ENCODE assay signal across 1 cellular context in the genomic region with DNA sequence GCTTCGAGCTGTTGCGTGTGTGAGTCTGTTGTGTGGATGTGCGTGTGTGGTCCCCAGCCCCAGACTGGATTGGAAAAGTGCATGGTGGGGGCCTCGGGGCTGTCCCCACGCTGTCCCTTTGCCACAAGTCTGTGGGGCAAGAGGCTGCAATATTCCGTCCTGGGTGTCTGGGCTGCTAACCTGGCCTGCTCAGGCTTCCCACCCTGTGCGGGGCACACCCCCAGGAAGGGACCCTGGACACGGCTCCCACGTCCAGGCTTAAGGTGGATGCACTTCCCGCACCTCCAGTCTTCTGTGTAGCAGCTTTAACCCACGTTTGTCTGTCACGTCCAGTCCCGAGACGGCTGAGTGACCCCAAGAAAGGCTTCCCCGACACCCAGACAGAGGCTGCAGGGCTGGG.
TF ChIP-seq lines count a peak whose summit lies in the region.

No MANE protein-coding gene starts in this region.

TF ChIP-seq in HepG2, 621 proteins besides CTCF, POLR2A, EP300 and RAD21:
- TF ChIP-seq AGO1 (IDR thresholded peaks at IDR 0.05; ENCODE audit: low read depth, low read length, poor library complexity, severe bottlenecking) (peak; percentile 28), SYNCRIP (IDR thresholded peaks at IDR 0.05; ENCODE audit: insufficient read depth, low read depth, low read length) (no peak), AGO2 (optimal IDR thresholded peaks at IDR 0.05; ENCODE audit: low read depth, low read length) (peak; percentile 65), STAG1 (CRISPR knock-in tag; IDR thresholded peaks at IDR 0.05) (no peak), FLYWCH1 (CRISPR knock-in tag; IDR thresholded peaks at IDR 0.05) (no peak), HOXA7 (CRISPR knock-in tag; IDR thresholded peaks at IDR 0.05) (no peak), ZNF12 (CRISPR knock-in tag; IDR thresholded peaks at IDR 0.05) (no peak), RBFOX2 (IDR thresholded peaks at IDR 0.05; ENCODE audit: low read depth, low read length) (peak; percentile 75), DNMT1 (CRISPR knock-in tag; IDR thresholded peaks at IDR 0.05) (no peak), ZBTB20 (CRISPR knock-in tag; IDR thresholded peaks at IDR 0.05; ENCODE audit: borderline replicate concordance, low read depth) (no peak), HNRNPL (IDR thresholded peaks at IDR 0.05; ENCODE audit: low read depth, low read length) (0 out of 2 replicates have a peak, but pooled peaks have one; percentile 2), SALL1 (CRISPR knock-in tag; IDR thresholded peaks at IDR 0.05) (no peak), ZNF121 (CRISPR knock-in tag; IDR thresholded peaks at IDR 0.05) (no peak), MXD4 (CRISPR knock-in tag; IDR thresholded peaks at IDR 0.05) (no peak), PITX1 (CRISPR knock-in tag; IDR thresholded peaks at IDR 0.05) (no peak), ZNF598 (CRISPR knock-in tag; IDR thresholded peaks at IDR 0.05; ENCODE audit: borderline replicate concordance) (no peak), RXRB (CRISPR knock-in tag; IDR thresholded peaks at IDR 0.05; ENCODE audit: borderline replicate concordance) (no peak), REL (CRISPR knock-in tag; conservative IDR thresholded peaks at IDR 0.05) (no peak), GFI1 (CRISPR knock-in tag; IDR thresholded peaks at IDR 0.05; ENCODE audit: borderline replicate concordance) (no peak), ISL2 (CRISPR knock-in tag; IDR thresholded peaks at IDR 0.05) (no peak), CENPT (CRISPR knock-in tag; IDR thresholded peaks at IDR 0.05; ENCODE audit: low read depth) (no peak), ZNF234 (CRISPR knock-in tag; conservative IDR thresholded peaks at IDR 0.05) (no peak), ZNF546 (CRISPR knock-in tag; conservative IDR thresholded peaks at IDR 0.05) (no peak)
- TF ChIP-seq, protein P1, sequence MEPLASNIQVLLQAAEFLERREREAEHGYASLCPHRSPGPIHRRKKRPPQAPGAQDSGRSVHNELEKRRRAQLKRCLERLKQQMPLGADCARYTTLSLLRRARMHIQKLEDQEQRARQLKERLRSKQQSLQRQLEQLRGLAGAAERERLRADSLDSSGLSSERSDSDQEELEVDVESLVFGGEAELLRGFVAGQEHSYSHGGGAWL (CRISPR knock-in tag; IDR thresholded peaks at IDR 0.05): no peak
- TF ChIP-seq, protein P2, sequence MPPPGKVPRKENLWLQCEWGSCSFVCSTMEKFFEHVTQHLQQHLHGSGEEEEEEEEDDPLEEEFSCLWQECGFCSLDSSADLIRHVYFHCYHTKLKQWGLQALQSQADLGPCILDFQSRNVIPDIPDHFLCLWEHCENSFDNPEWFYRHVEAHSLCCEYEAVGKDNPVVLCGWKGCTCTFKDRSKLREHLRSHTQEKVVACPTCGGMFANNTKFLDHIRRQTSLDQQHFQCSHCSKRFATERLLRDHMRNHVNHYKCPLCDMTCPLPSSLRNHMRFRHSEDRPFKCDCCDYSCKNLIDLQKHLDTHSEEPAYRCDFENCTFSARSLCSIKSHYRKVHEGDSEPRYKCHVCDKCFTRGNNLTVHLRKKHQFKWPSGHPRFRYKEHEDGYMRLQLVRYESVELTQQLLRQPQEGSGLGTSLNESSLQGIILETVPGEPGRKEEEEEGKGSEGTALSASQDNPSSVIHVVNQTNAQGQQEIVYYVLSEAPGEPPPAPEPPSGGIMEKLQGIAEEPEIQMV (CRISPR knock-in tag; IDR thresholded peaks at IDR 0.05; ENCODE audit: low read depth): no peak
- TF ChIP-seq, protein P3, sequence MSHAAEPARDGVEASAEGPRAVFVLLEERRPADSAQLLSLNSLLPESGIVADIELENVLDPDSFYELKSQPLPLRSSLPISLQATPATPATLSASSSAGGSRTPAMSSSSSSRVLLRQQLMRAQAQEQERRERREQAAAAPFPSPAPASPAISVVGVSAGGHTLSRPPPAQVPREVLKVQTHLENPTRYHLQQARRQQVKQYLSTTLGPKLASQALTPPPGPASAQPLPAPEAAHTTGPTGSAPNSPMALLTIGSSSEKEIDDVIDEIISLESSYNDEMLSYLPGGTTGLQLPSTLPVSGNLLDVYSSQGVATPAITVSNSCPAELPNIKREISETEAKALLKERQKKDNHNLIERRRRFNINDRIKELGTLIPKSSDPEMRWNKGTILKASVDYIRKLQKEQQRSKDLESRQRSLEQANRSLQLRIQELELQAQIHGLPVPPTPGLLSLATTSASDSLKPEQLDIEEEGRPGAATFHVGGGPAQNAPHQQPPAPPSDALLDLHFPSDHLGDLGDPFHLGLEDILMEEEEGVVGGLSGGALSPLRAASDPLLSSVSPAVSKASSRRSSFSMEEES (CRISPR knock-in tag; IDR thresholded peaks at IDR 0.05): no peak
- TF ChIP-seq, protein P4, sequence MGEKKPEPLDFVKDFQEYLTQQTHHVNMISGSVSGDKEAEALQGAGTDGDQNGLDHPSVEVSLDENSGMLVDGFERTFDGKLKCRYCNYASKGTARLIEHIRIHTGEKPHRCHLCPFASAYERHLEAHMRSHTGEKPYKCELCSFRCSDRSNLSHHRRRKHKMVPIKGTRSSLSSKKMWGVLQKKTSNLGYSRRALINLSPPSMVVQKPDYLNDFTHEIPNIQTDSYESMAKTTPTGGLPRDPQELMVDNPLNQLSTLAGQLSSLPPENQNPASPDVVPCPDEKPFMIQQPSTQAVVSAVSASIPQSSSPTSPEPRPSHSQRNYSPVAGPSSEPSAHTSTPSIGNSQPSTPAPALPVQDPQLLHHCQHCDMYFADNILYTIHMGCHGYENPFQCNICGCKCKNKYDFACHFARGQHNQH (CRISPR knock-in tag; IDR thresholded peaks at IDR 0.05): no peak
- TF ChIP-seq, protein P5, sequence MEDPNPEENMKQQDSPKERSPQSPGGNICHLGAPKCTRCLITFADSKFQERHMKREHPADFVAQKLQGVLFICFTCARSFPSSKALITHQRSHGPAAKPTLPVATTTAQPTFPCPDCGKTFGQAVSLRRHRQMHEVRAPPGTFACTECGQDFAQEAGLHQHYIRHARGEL (CRISPR knock-in tag; IDR thresholded peaks at IDR 0.05): no peak
- TF ChIP-seq, protein P6, sequence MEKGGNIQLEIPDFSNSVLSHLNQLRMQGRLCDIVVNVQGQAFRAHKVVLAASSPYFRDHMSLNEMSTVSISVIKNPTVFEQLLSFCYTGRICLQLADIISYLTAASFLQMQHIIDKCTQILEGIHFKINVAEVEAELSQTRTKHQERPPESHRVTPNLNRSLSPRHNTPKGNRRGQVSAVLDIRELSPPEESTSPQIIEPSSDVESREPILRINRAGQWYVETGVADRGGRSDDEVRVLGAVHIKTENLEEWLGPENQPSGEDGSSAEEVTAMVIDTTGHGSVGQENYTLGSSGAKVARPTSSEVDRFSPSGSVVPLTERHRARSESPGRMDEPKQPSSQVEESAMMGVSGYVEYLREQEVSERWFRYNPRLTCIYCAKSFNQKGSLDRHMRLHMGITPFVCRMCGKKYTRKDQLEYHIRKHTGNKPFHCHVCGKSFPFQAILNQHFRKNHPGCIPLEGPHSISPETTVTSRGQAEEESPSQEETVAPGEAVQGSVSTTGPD (CRISPR knock-in tag; IDR thresholded peaks at IDR 0.05): no peak
- TF ChIP-seq, protein P7, sequence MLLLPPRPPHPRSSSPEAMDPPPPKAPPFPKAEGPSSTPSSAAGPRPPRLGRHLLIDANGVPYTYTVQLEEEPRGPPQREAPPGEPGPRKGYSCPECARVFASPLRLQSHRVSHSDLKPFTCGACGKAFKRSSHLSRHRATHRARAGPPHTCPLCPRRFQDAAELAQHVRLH (CRISPR knock-in tag; IDR thresholded peaks at IDR 0.05; ENCODE audit: borderline replicate concordance, low read depth): no peak
- TF ChIP-seq, protein P8, sequence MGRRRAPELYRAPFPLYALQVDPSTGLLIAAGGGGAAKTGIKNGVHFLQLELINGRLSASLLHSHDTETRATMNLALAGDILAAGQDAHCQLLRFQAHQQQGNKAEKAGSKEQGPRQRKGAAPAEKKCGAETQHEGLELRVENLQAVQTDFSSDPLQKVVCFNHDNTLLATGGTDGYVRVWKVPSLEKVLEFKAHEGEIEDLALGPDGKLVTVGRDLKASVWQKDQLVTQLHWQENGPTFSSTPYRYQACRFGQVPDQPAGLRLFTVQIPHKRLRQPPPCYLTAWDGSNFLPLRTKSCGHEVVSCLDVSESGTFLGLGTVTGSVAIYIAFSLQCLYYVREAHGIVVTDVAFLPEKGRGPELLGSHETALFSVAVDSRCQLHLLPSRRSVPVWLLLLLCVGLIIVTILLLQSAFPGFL (CRISPR knock-in tag; IDR thresholded peaks at IDR 0.05): no peak
TF ChIP-seq in HepG2: peak in this region for 4.
